Comparison of ENCODE assay signal across 1 cellular context in genomic region chr22:19962246-19962908, GRCh38.
TF ChIP-seq lines count a peak whose summit lies in the region.

No MANE protein-coding gene starts in this region.

TF ChIP-seq in K562, 482 proteins besides CTCF, POLR2A, EP300 and RAD21 (continued from another document):
- TF ChIP-seq ATF3 (IDR thresholded peaks at IDR 0.05) (no peak), ATF3 (CRISPR knock-in tag; conservative IDR thresholded peaks at IDR 0.05) (0 out of 2 replicates have a peak, but pooled peaks have one; percentile 27)
